In genomic region chr3:43676440-43676839, GRCh38 we compare ENCODE assay signal across 1 cellular context.
TF ChIP-seq lines count a peak whose summit lies in the region.

No MANE protein-coding gene starts in this region.

TF ChIP-seq in K562, 482 proteins besides CTCF, POLR2A, EP300 and RAD21:
- TF ChIP-seq, protein P1, sequence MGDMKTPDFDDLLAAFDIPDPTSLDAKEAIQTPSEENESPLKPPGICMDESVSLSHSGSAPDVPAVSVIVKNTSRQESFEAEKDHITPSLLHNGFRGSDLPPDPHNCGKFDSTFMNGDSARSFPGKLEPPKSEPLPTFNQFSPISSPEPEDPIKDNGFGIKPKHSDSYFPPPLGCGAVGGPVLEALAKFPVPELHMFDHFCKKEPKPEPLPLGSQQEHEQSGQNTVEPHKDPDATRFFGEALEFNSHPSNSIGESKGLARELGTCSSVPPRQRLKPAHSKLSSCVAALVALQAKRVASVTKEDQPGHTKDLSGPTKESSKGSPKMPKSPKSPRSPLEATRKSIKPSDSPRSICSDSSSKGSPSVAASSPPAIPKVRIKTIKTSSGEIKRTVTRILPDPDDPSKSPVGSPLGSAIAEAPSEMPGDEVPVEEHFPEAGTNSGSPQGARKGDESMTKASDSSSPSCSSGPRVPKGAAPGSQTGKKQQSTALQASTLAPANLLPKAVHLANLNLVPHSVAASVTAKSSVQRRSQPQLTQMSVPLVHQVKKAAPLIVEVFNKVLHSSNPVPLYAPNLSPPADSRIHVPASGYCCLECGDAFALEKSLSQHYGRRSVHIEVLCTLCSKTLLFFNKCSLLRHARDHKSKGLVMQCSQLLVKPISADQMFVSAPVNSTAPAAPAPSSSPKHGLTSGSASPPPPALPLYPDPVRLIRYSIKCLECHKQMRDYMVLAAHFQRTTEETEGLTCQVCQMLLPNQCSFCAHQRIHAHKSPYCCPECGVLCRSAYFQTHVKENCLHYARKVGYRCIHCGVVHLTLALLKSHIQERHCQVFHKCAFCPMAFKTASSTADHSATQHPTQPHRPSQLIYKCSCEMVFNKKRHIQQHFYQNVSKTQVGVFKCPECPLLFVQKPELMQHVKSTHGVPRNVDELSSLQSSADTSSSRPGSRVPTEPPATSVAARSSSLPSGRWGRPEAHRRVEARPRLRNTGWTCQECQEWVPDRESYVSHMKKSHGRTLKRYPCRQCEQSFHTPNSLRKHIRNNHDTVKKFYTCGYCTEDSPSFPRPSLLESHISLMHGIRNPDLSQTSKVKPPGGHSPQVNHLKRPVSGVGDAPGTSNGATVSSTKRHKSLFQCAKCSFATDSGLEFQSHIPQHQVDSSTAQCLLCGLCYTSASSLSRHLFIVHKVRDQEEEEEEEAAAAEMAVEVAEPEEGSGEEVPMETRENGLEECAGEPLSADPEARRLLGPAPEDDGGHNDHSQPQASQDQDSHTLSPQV (IDR thresholded peaks at IDR 0.05) = 0 out of 2 replicates have a peak, but pooled peaks have one; percentile 8
- TF ChIP-seq CC2D1A (IDR thresholded peaks at IDR 0.05) (no peak), HDAC6 (IDR thresholded peaks at IDR 0.05; ENCODE audit: low read depth, low read length) (no peak)
